9 cellular contexts compared by ENCODE assay signal in genomic region chr19:35462476-35462953, GRCh38. TPM values are rescaled to one million over a fixed set of nuclear protein-coding genes. Genes with fewer than 3 reads are reported as not detected.
DNase-seq lines count a peak whose midpoint lies in the region; ATAC-seq, FAIRE-seq and TF ChIP-seq lines count a peak whose summit lies in the region.
"Had no signal": no experiment of that assay in that cellular context is flagged by ENCODE, and none has a peak within 500 bp of the region (broad histone marks: within the 10 kb centered on the region; RNA-seq: fewer than 3 reads in every experiment).

No MANE protein-coding gene starts in this region.

- DNase-seq in activated CD8-positive, alpha-beta memory T cell treated with anti-CD3 and anti-CD28 coated beads, Interleukin-2, amount 10 ng/mL, durations not matched to agents 7 days and 5 days = peak; percentile 86
- DNase-seq in activated CD8-positive, alpha-beta memory T cell treated with anti-CD3 and anti-CD28 coated beads for 24 hours = no peak
- peak; percentile 18 to 27 for DNase-seq in activated CD4-positive, alpha-beta T cell treated with anti-CD3 and anti-CD28 coated beads for 4 hours
- DNase-seq in hepatocyte (ENCODE audit: low spot score) = no peak
- no peak for DNase-seq in cerebellar nuclear complex (lab: John Stamatoyannopoulos, UW)
- no peak for DNase-seq in iPS-NIHi11 (ENCODE audit: low spot score)

- H3K27me3 Mint-ChIP-seq in activated CD8-positive, alpha-beta memory T cell treated with anti-CD3 and anti-CD28 coated beads, Interleukin-2, amount 10 ng/mL, durations not matched to agents 7 days and 5 days = peaks cover 3% of the 10 kb centered on the region

- H3K4me2 ChIP-seq in hepatocyte = no peak overlapping the region

- peak; percentile 96 for FAIRE-seq in islet of Langerhans (lab: Jason Lieb, UNC)

- ATAC-seq in activated CD8-positive, alpha-beta memory T cell treated with anti-CD3 and anti-CD28 coated beads, Interleukin-2, amount 10 ng/mL, durations not matched to agents 7 days and 5 days = peak; percentile 95
- ATAC-seq in HG03378 (IDR thresholded peaks at IDR 0.05; ENCODE audit: unreplicated experiment) = peak; percentile 62

- no peak overlapping the region for H2AFZ ChIP-seq in hepatocyte

- no peaks in the 10 kb centered on the region for H3K9me2 ChIP-seq in hepatocyte (replicated peaks; ENCODE audit: insufficient read depth)

- CTCF ChIA-PET in activated CD8-positive, alpha-beta memory T cell treated with anti-CD3 and anti-CD28 coated beads, Interleukin-2, amount 10 ng/mL, durations not matched to agents 7 days and 5 days (lab: Charles Lee) = interaction anchor here (0.6 to 3.1 kb wide), 13 partner anchors 10 to 348 kb away, joined by 3 to 28 read pairs (median 3); partner anchors contain the start of gene FFAR1

- peaks cover 14% of the 10 kb centered on the region for H3K4me1 ChIP-seq in hepatocyte (ENCODE audit: insufficient read depth)

- no peaks in the 10 kb centered on the region for H3K27me3 ChIP-seq in hepatocyte

- H3K36me3 ChIP-seq in hepatocyte (replicated peaks; ENCODE audit: insufficient read depth, low read depth) = no peaks in the 10 kb centered on the region

- no peak overlapping the region for H3K4me3 ChIP-seq in hepatocyte

- H3K27ac Mint-ChIP-seq in activated CD8-positive, alpha-beta memory T cell treated with anti-CD3 and anti-CD28 coated beads, Interleukin-2, amount 10 ng/mL, durations not matched to agents 7 days and 5 days = peak overlapping the region; percentile 91

- H3K9me3 Mint-ChIP-seq in activated CD8-positive, alpha-beta memory T cell treated with anti-CD3 and anti-CD28 coated beads, Interleukin-2, amount 10 ng/mL, durations not matched to agents 7 days and 5 days (ENCODE audit: low read depth) = no peaks in the 10 kb centered on the region

- H3K4me3 Mint-ChIP-seq in activated CD8-positive, alpha-beta memory T cell treated with anti-CD3 and anti-CD28 coated beads, Interleukin-2, amount 10 ng/mL, durations not matched to agents 7 days and 5 days = peak overlapping the region; percentile 55

- no peak overlapping the region for H3K27ac ChIP-seq in hepatocyte

- peaks cover 35% of the 10 kb centered on the region for H3K4me1 Mint-ChIP-seq in activated CD8-positive, alpha-beta memory T cell treated with anti-CD3 and anti-CD28 coated beads, Interleukin-2, amount 10 ng/mL, durations not matched to agents 7 days and 5 days

- peaks cover 3% of the 10 kb centered on the region for H3K36me3 Mint-ChIP-seq in activated CD8-positive, alpha-beta memory T cell treated with anti-CD3 and anti-CD28 coated beads, Interleukin-2, amount 10 ng/mL, durations not matched to agents 7 days and 5 days

- no peaks in the 10 kb centered on the region for H4K20me1 ChIP-seq in hepatocyte (ENCODE audit: insufficient read depth, poor library complexity, severe bottlenecking)

- no peak for TF ChIP-seq CTCF in hepatocyte (IDR thresholded peaks at IDR 0.05; ENCODE audit: poor library complexity)

- no peaks in the 10 kb centered on the region for H3K9me3 ChIP-seq in hepatocyte (ENCODE audit: low read depth)

- WGBS in hepatocyte (ENCODE audit: low lambda C conversion rate, missing lambda C conversion rate) = 67% methylated on average over 6 of the region's 6 CpGs

- H3K79me2 ChIP-seq in hepatocyte = no peaks in the 10 kb centered on the region

RNA-seq across cellular contexts. Expression of gene FFAR2, which starts 14.5 kb away (rescaled TPM):
- not detected for total RNA-seq in activated CD8-positive, alpha-beta memory T cell treated with anti-CD3 and anti-CD28 coated beads, Interleukin-2, amount 10 ng/mL, durations not matched to agents 7 days and 5 days
- 0.16 and 0.20 TPM in 2 replicates for total RNA-seq in hepatocyte
- polyA plus RNA-seq in hepatocyte = 0.64 TPM in 1 of 2 replicates, not detected in the other
- total RNA-seq: T-helper 1 cell treated with Interleukin-12 subunit alpha and Interleukin-12 subunit beta and Interleukin-4 antibody, amounts not matched to agents 30 ng/mL and 1 ng/mL, for 36 hours had no signal

RNA-seq across cellular contexts. Expression of gene KRTDAP, which starts 27.7 kb away (rescaled TPM):
- not detected for total RNA-seq in activated CD8-positive, alpha-beta memory T cell treated with anti-CD3 and anti-CD28 coated beads, Interleukin-2, amount 10 ng/mL, durations not matched to agents 7 days and 5 days
- 1.6 and 2.7 TPM in 2 replicates for total RNA-seq in hepatocyte
- polyA plus RNA-seq in hepatocyte = 0.97 and 1.6 TPM in 2 replicates
- total RNA-seq: T-helper 1 cell treated with Interleukin-12 subunit alpha and Interleukin-12 subunit beta and Interleukin-4 antibody, amounts not matched to agents 30 ng/mL and 1 ng/mL, for 36 hours had no signal

RNA-seq across cellular contexts. Expression of gene DMKN, which starts 50.9 kb away (rescaled TPM):
- not detected for total RNA-seq in activated CD8-positive, alpha-beta memory T cell treated with anti-CD3 and anti-CD28 coated beads, Interleukin-2, amount 10 ng/mL, durations not matched to agents 7 days and 5 days
- 57.0 and 64.1 TPM in 2 replicates for total RNA-seq in hepatocyte
- polyA plus RNA-seq in hepatocyte = 99.5 and 111 TPM in 2 replicates
- total RNA-seq: T-helper 1 cell treated with Interleukin-12 subunit alpha and Interleukin-12 subunit beta and Interleukin-4 antibody, amounts not matched to agents 30 ng/mL and 1 ng/mL, for 36 hours had no signal

Comparison
In these comparisons a context has a peak if more than half of its experiments do, and no peak if none do; other contexts are left out.
1. DNase-seq: peak in activated CD8-positive, alpha-beta memory T cell treated with anti-CD3 and anti-CD28 coated beads, Interleukin-2, amount 10 ng/mL, durations not matched to agents 7 days and 5 days (single experiment) and activated CD4-positive, alpha-beta T cell treated with anti-CD3 and anti-CD28 coated beads for 4 hours (2 of 2); none in activated CD8-positive, alpha-beta memory T cell treated with anti-CD3 and anti-CD28 coated beads for 24 hours (single experiment), hepatocyte (single experiment), cerebellar nuclear complex (0 of 2) and iPS-NIHi11 (single experiment).
2. RNA of gene DMKN, which starts 50.9 kb away (total RNA-seq): 57.0 to 64.1 TPM in hepatocyte; not detected in activated CD8-positive, alpha-beta memory T cell treated with anti-CD3 and anti-CD28 coated beads, Interleukin-2, amount 10 ng/mL, durations not matched to agents 7 days and 5 days; every median in the first group is over 10 times any median in the second.